Comparison of ENCODE assay signal across 1 cellular context in the genomic region with DNA sequence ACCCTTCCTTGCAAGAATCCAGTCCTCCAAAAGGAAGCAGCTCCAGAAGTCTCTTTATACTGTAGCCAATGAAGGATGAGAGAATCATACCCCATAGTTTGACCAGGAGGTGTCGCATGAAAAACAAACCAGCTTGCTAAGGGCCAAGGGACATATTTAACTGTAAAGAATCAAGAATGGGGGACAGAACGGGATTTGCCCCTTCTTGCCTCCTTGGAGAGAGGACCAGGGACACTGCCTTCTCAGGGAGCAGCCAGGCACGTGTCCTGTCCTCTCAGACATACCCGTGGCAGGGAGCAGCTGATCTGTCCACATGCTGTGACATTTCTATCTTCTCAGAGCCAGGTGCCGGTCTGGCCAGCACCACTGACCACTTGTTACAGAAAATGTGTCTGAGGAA.
TF ChIP-seq lines count a peak whose summit lies in the region.

No MANE protein-coding gene starts in this region.

TF ChIP-seq in HepG2, 621 proteins besides CTCF, POLR2A, EP300 and RAD21 (continued from another document):
- TF ChIP-seq MNT (IDR thresholded peaks at IDR 0.05) = 0 out of 2 replicates have a peak, but pooled peaks have one; percentile 13
